Comparison of ENCODE assay signal across 8 cellular contexts in genomic region chr18:62339106-62339988, GRCh38. TPM values are rescaled to one million over a fixed set of nuclear protein-coding genes. Genes with fewer than 3 reads are reported as not detected.
DNase-seq lines count a peak whose midpoint lies in the region; ATAC-seq and TF ChIP-seq lines count a peak whose summit lies in the region.
"Had no signal": no experiment of that assay in that cellular context is flagged by ENCODE, and none has a peak within 500 bp of the region (broad histone marks: within the 10 kb centered on the region; RNA-seq: fewer than 3 reads in every experiment).

No MANE protein-coding gene starts in this region.

- peak; percentile 54 for DNase-seq in GM03348 (ENCODE audit: low spot score)
- DNase-seq in LoVo (ENCODE audit: low spot score) = peak; percentile 48
- peak; percentile 83 for DNase-seq in amniotic epithelial cell (ENCODE audit: low read depth)
- no peak for DNase-seq in NCI-H2107 treated with DMSO at 0.1 percent for 48 hours (lab: John Stamatoyannopoulos, UW; ENCODE audit: unreplicated experiment)
- DNase-seq in WERI-Rb-1 = no peak
- DNase-seq: NCI-H69 had no signal

- H3K36me3 ChIP-seq in mesodermal cell (ENCODE audit: control insufficient read depth, insufficient read depth, low read length) = no peaks in the 10 kb centered on the region
- no peaks in the 10 kb centered on the region for H3K36me3 ChIP-seq in WERI-Rb-1

- no peak for TF ChIP-seq CTCF in WERI-Rb-1 (IDR thresholded peaks at IDR 0.05; ENCODE audit: low read depth, low read length)

- 53 to 56% methylated on average over 13 of the region's 15 CpGs for WGBS in mesodermal cell (ENCODE audit: insufficient coverage in 2 of 2), 2 experiments

- H3K27ac ChIP-seq in mesodermal cell (ENCODE audit: low read depth, low read length, severe bottlenecking) (peak overlapping the region; percentile 36), WERI-Rb-1 (no peak overlapping the region)

- ATAC-seq in HG03342 (IDR thresholded peaks at IDR 0.05; ENCODE audit: unreplicated experiment) = no peak

- H3K27me3 ChIP-seq in WERI-Rb-1 (ENCODE audit: insufficient read depth, low read depth, severe bottlenecking) = no peaks in the 10 kb centered on the region

- peaks cover 11% of the 10 kb centered on the region for H3K4me1 ChIP-seq in mesodermal cell (ENCODE audit: control insufficient read depth, insufficient read depth, low read length, poor library complexity, severe bottlenecking)

- no peaks in the 10 kb centered on the region for H3K9me3 ChIP-seq in mesodermal cell (ENCODE audit: control insufficient read depth, low read length)
- H3K9me3 ChIP-seq in WERI-Rb-1 (ENCODE audit: severe bottlenecking) = no peaks in the 10 kb centered on the region

- H3K4me3 ChIP-seq in mesodermal cell (ENCODE audit: extremely low read depth, insufficient read depth, low read length, poor library complexity, severe bottlenecking) = no peak overlapping the region
- H3K4me3 ChIP-seq in WERI-Rb-1 (ENCODE audit: low read depth, low read length) = no peak overlapping the region

RNA-seq across cellular contexts. Expression of gene TNFRSF11A, which starts 14.2 kb away (rescaled TPM):
- polyA plus RNA-seq in mesodermal cell (2013, experiment 1 of 2) = 2.0 TPM
- 0.91 TPM for polyA plus RNA-seq in mesodermal cell (2013, experiment 2 of 2)

Comparison
In these comparisons a context has a peak if more than half of its experiments do, and no peak if none do; other contexts are left out.
1. DNase-seq: peak in GM03348 (single experiment), LoVo (single experiment) and amniotic epithelial cell (single experiment); none in NCI-H2107 treated with DMSO at 0.1 percent for 48 hours (single experiment) and WERI-Rb-1 (single experiment).